12 cellular contexts compared by ENCODE assay signal in genomic region chr5:43315262-43315661, GRCh38. TPM values are rescaled to one million over a fixed set of nuclear protein-coding genes. Genes with fewer than 3 reads are reported as not detected.
A peak's percentile ranks its signal among the peaks of the same experiment; 100 is the strongest.
DNase-seq lines count a peak whose midpoint lies in the region; ATAC-seq and TF ChIP-seq lines count a peak whose summit lies in the region.
"Had no signal": no experiment of that assay in that cellular context is flagged by ENCODE, and none has a peak within 500 bp of the region (broad histone marks: within the 10 kb centered on the region; RNA-seq: fewer than 3 reads in every experiment).

No MANE protein-coding gene starts in this region.

- no peak overlapping the region for H2BK15ac ChIP-seq in mesendoderm (replicated peaks; ENCODE audit: low read depth)

- DNase-seq in CD4-positive, alpha-beta memory T cell: no peak
- DNase-seq in HT1080 (ENCODE audit: low read depth) (peak; percentile 88), mesendoderm (peak; percentile 18), esophagus muscularis mucosa (ENCODE audit: extremely low spot score) (no peak), CD14-positive monocyte (ENCODE audit: low spot score) (no peak), GM13976 (ENCODE audit: low spot score) (no peak)
- DNase-seq in activated naive CD4-positive, alpha-beta T cell treated with anti-CD3 and anti-CD28 coated beads, Interleukin-2, amount 10 ng/mL, durations not matched to agents 7 days and 5 days: no peak
- DNase-seq: CD8-positive, alpha-beta T cell; effector CD8-positive, alpha-beta T cell; islet precursor cell; sigmoid colon had no signal

- no peaks in the 10 kb centered on the region for H3K36me3 ChIP-seq in CD4-positive, alpha-beta memory T cell (ENCODE audit: insufficient read depth, low read length)
- H3K36me3 ChIP-seq in mesendoderm (ENCODE audit: control insufficient read depth, insufficient read depth, low read length): no peaks in the 10 kb centered on the region
- H3K36me3 ChIP-seq in esophagus muscularis mucosa: no peaks in the 10 kb centered on the region
- H3K36me3 ChIP-seq: sigmoid colon had no signal

- intact Hi-C loops in CD4-positive, alpha-beta memory T cell (cut with micrococcal nuclease): no loop called here
- intact Hi-C loops in esophagus muscularis mucosa (cut with DNase I): loop anchor here (10.0 kb wide), 1 partner anchor 120 kb away; the partner anchor contains the start of gene NIM1K
- intact Hi-C loops in CD14-positive monocyte (cut with micrococcal nuclease): loop anchor here (10.0 kb wide), 2 partner anchors 170 to 1400 kb away; partner anchors contain the start of gene TMEM267 (in 1 of the 2)

- H3K27me3 ChIP-seq in CD4-positive, alpha-beta memory T cell (ENCODE audit: insufficient read depth, low read length): no peaks in the 10 kb centered on the region
- H3K27me3 ChIP-seq in mesendoderm (ENCODE audit: insufficient read depth, low read length, poor library complexity) (no peaks in the 10 kb centered on the region), esophagus muscularis mucosa (no peaks in the 10 kb centered on the region)
- H3K27me3 ChIP-seq: sigmoid colon had no signal

- H2BK120ac ChIP-seq in mesendoderm (ENCODE audit: low read depth, low read length): peak overlapping the region; percentile 79

- peaks cover 21% of the 10 kb centered on the region for H3K4me1 ChIP-seq in CD4-positive, alpha-beta memory T cell (ENCODE audit: insufficient read depth, low read length)
- peaks cover 3% of the 10 kb centered on the region for H3K4me1 ChIP-seq in mesendoderm (ENCODE audit: control insufficient read depth, low read depth, low read length)
- H3K4me1 ChIP-seq in esophagus muscularis mucosa: peaks cover 12 to 32% (median 27%) of the 10 kb centered on the region in 4 donors

- no peak overlapping the region for H4K8ac ChIP-seq in mesendoderm (ENCODE audit: low read depth, low read length)

- H3K56ac ChIP-seq in mesendoderm (ENCODE audit: low read length): no peak overlapping the region

- in situ Hi-C loops in GM13976 (cut with MboI; ENCODE audit: low sequenced_read_pairs, unreplicated experiment): no loop called here

- no CpG with 5 or more reads among the region's 8 CpGs for WGBS in mesendoderm (ENCODE audit: extremely low coverage, insufficient coverage, low lambda C conversion rate)
- WGBS in esophagus muscularis mucosa: 91% methylated on average over 8 of the region's 8 CpGs

- CTCF ChIA-PET in CD4-positive, alpha-beta memory T cell (lab: Charles Lee; ENCODE audit: partially characterized antibody): no interaction called here
- CTCF ChIA-PET in activated naive CD4-positive, alpha-beta T cell treated with anti-CD3 and anti-CD28 coated beads, Interleukin-2, amount 10 ng/mL, durations not matched to agents 7 days and 5 days (lab: Charles Lee): interaction anchor here (0.8 to 1.7 kb wide), 2 partner anchors 169 to 209 kb away, joined by 3 to 5 read pairs; partner anchors contain the start of gene TMEM267

- H3K4me3 ChIP-seq in CD4-positive, alpha-beta memory T cell (ENCODE audit: low read length in 2 of 2): no peak overlapping the region
- H3K4me3 ChIP-seq in mesendoderm (ENCODE audit: low read length) (no peak overlapping the region), esophagus muscularis mucosa (no peak overlapping the region)
- H3K4me3 ChIP-seq: sigmoid colon had no signal

- no peak overlapping the region for H3K23ac ChIP-seq in mesendoderm (ENCODE audit: low read length)

- H3K27ac Mint-ChIP-seq in CD4-positive, alpha-beta memory T cell: peak overlapping the region in 5 of 7 donors; percentile 0 to 65 (median 32)
- H3K27ac Mint-ChIP-seq in activated naive CD4-positive, alpha-beta T cell treated with anti-CD3 and anti-CD28 coated beads, Interleukin-2, amount 10 ng/mL, durations not matched to agents 7 days and 5 days: peak overlapping the region; percentile 64
- H3K27ac Mint-ChIP-seq in CD14-positive monocyte: no peak overlapping the region

- no peak overlapping the region for H3K27ac ChIP-seq in CD4-positive, alpha-beta memory T cell (ENCODE audit: low read depth, low read length)
- H3K27ac ChIP-seq in mesendoderm (ENCODE audit: low read depth, low read length) (no peak overlapping the region), esophagus muscularis mucosa (replicated peaks in 1 of 4) (no peak overlapping the region)
- H3K27ac ChIP-seq: sigmoid colon had no signal

- no peak for ATAC-seq in GM18907 (IDR thresholded peaks at IDR 0.05; ENCODE audit: unreplicated experiment)
- ATAC-seq: CD8-positive, alpha-beta T cell had no signal

- POLR2A ChIA-PET in CD4-positive, alpha-beta memory T cell (lab: Charles Lee; ENCODE audit: partially characterized antibody): no interaction called here

- no peak overlapping the region for H3K9ac ChIP-seq in mesendoderm (ENCODE audit: low read length)

- no peak overlapping the region for H3K4me3 Mint-ChIP-seq in CD4-positive, alpha-beta memory T cell
- no peak overlapping the region for H3K4me3 Mint-ChIP-seq in activated naive CD4-positive, alpha-beta T cell treated with anti-CD3 and anti-CD28 coated beads, Interleukin-2, amount 10 ng/mL, durations not matched to agents 7 days and 5 days
- no peak overlapping the region for H3K4me3 Mint-ChIP-seq in CD14-positive monocyte
- H3K4me3 Mint-ChIP-seq: CD8-positive, alpha-beta T cell had no signal

- no peaks in the 10 kb centered on the region for H3K9me3 Mint-ChIP-seq in CD4-positive, alpha-beta memory T cell
- peaks cover 10% of the 10 kb centered on the region for H3K9me3 Mint-ChIP-seq in activated naive CD4-positive, alpha-beta T cell treated with anti-CD3 and anti-CD28 coated beads, Interleukin-2, amount 10 ng/mL, durations not matched to agents 7 days and 5 days
- H3K9me3 Mint-ChIP-seq in CD14-positive monocyte: peaks cover 0 to 5% (median 3%) of the 10 kb centered on the region in 7 donors
- H3K9me3 Mint-ChIP-seq: CD8-positive, alpha-beta T cell had no signal

- H2AK5ac ChIP-seq in mesendoderm (ENCODE audit: low read length): no peak overlapping the region

- H3K4me1 Mint-ChIP-seq in CD4-positive, alpha-beta memory T cell: peaks cover 17 to 33% (median 25%) of the 10 kb centered on the region in 4 donors
- peaks cover 47% of the 10 kb centered on the region for H3K4me1 Mint-ChIP-seq in activated naive CD4-positive, alpha-beta T cell treated with anti-CD3 and anti-CD28 coated beads, Interleukin-2, amount 10 ng/mL, durations not matched to agents 7 days and 5 days
- H3K4me1 Mint-ChIP-seq in CD14-positive monocyte: peaks cover 16% of the 10 kb centered on the region

- H3K4me2 ChIP-seq in mesendoderm (ENCODE audit: low read length): no peak overlapping the region

- peaks cover 0 to 5% of the 10 kb centered on the region in 2 donors for H3K36me3 Mint-ChIP-seq in CD4-positive, alpha-beta memory T cell
- H3K36me3 Mint-ChIP-seq in activated naive CD4-positive, alpha-beta T cell treated with anti-CD3 and anti-CD28 coated beads, Interleukin-2, amount 10 ng/mL, durations not matched to agents 7 days and 5 days: peaks cover 22% of the 10 kb centered on the region
- peaks cover 2 to 6% of the 10 kb centered on the region in 2 donors for H3K36me3 Mint-ChIP-seq in CD14-positive monocyte

- no peak for TF ChIP-seq POLR2A in esophagus muscularis mucosa (IDR thresholded peaks at IDR 0.05; ENCODE audit: low read depth)

- no peaks in the 10 kb centered on the region for H3K9me3 ChIP-seq in CD4-positive, alpha-beta memory T cell (ENCODE audit: control insufficient read depth in 1 of 2, low read length in 2 of 2)
- no peaks in the 10 kb centered on the region for H3K9me3 ChIP-seq in esophagus muscularis mucosa
- H3K9me3 ChIP-seq: sigmoid colon had no signal

- TF ChIP-seq CTCF in esophagus muscularis mucosa (IDR thresholded peaks at IDR 0.05) (no peak), CD14-positive monocyte (IDR thresholded peaks at IDR 0.05) (no peak), GM13976 (IDR thresholded peaks at IDR 0.05; ENCODE audit: borderline replicate concordance, control extremely low read depth, extremely low read depth, insufficient read depth, missing control alignments) (no peak)

- no peaks in the 10 kb centered on the region for H3K27me3 Mint-ChIP-seq in CD4-positive, alpha-beta memory T cell
- no peaks in the 10 kb centered on the region for H3K27me3 Mint-ChIP-seq in activated naive CD4-positive, alpha-beta T cell treated with anti-CD3 and anti-CD28 coated beads, Interleukin-2, amount 10 ng/mL, durations not matched to agents 7 days and 5 days
- H3K27me3 Mint-ChIP-seq in CD14-positive monocyte (ENCODE audit: low read depth in 3 of 3): peaks cover 1 to 9% (median 3%) of the 10 kb centered on the region in 3 donors

- H3K79me1 ChIP-seq in mesendoderm (ENCODE audit: low read length): no peaks in the 10 kb centered on the region

- no peak overlapping the region for H3K18ac ChIP-seq in mesendoderm (ENCODE audit: low read length)

- no peak for TF ChIP-seq EP300 in esophagus muscularis mucosa (IDR thresholded peaks at IDR 0.05)

- H3K79me2 ChIP-seq in mesendoderm (ENCODE audit: control insufficient read depth, insufficient read depth, low read length): peaks cover 30% of the 10 kb centered on the region

- peak overlapping the region; percentile 25 for H2BK5ac ChIP-seq in mesendoderm (ENCODE audit: low read length)

- peak overlapping the region; percentile 91 for H3K4ac ChIP-seq in mesendoderm (ENCODE audit: low read depth, low read length)

- no peak overlapping the region for H4K5ac ChIP-seq in mesendoderm (ENCODE audit: low read length)

RNA-seq across cellular contexts. Expression of gene HMGCS1, which starts 2.0 kb away (rescaled TPM):
- total RNA-seq in CD4-positive, alpha-beta memory T cell: 10 to 100 TPM; 27.7 to 35.7 TPM
- 1 to 10 TPM; 3.3 to 6.8 TPM for polyA plus RNA-seq in CD4-positive, alpha-beta memory T cell
- total RNA-seq in HT1080 (2014; rRNA removed; shearing (Covaris generic)): 71.6 and 114 TPM in 2 replicates
- 47.6 and 51.9 TPM in 2 replicates for polyA plus RNA-seq in HT1080 (2015; cell fraction: cytosol; rRNA removed)
- 127 and 154 TPM in 2 replicates for polyA plus RNA-seq in HT1080 (2015; cell fraction: nucleus; rRNA removed)
- 293 TPM for polyA plus RNA-seq in mesendoderm (2013, experiment 1 of 2)
- polyA plus RNA-seq in mesendoderm (2013, experiment 2 of 2): 302 TPM
- total RNA-seq in esophagus muscularis mucosa: 10 to 100 TPM; 11.1 to 19.9 (median 12.7) TPM
- polyA plus RNA-seq in CD14-positive monocyte: 10 to 100 TPM in 1 of 2 donors, 1 to 10 TPM in 1; 6.0 to 10.9 TPM

Comparison
In these comparisons a context has a peak if more than half of its experiments do, and no peak if none do; other contexts are left out.
1. DNase-seq: peak in HT1080 (single experiment) and mesendoderm (single experiment); none in CD4-positive, alpha-beta memory T cell (0 of 5), activated naive CD4-positive, alpha-beta T cell treated with anti-CD3 and anti-CD28 coated beads, Interleukin-2, amount 10 ng/mL, durations not matched to agents 7 days and 5 days (single experiment), esophagus muscularis mucosa (single experiment), CD14-positive monocyte (single experiment) and GM13976 (single experiment).
2. H3K27ac Mint-ChIP-seq: peak in CD4-positive, alpha-beta memory T cell (5 of 7) and activated naive CD4-positive, alpha-beta T cell treated with anti-CD3 and anti-CD28 coated beads, Interleukin-2, amount 10 ng/mL, durations not matched to agents 7 days and 5 days (single experiment); none in CD14-positive monocyte (0 of 7).